8 cellular contexts compared by ENCODE assay signal in genomic region chr16:89505204-89506112, GRCh38. TPM values are rescaled to one million over a fixed set of nuclear protein-coding genes. Genes with fewer than 3 reads are reported as not detected.
DNase-seq lines count a peak whose midpoint lies in the region; ATAC-seq lines count a peak whose summit lies in the region.

No MANE protein-coding gene starts in this region.

- WGBS in urinary bladder: 44% methylated on average over 20 of the region's 20 CpGs

- no peaks in the 10 kb centered on the region for H3K36me3 ChIP-seq in urinary bladder (ENCODE audit: insufficient read depth)

- H3K4me3 ChIP-seq in urinary bladder (ENCODE audit: low read depth, low read length): no peak overlapping the region

- no peaks in the 10 kb centered on the region for H3K4me1 ChIP-seq in urinary bladder (ENCODE audit: insufficient read depth)

- intact Hi-C loops in Right ventricle myocardium superior (cut with DNase I): loop anchor here (5.0 kb wide), 1 partner anchor 173 kb away; no protein-coding TSS in a partner anchor

- peak; percentile 33 for ATAC-seq in GM18520 (IDR thresholded peaks at IDR 0.05; ENCODE audit: unreplicated experiment)
- peak; percentile 58 for ATAC-seq in HG03175 (IDR thresholded peaks at IDR 0.05; ENCODE audit: unreplicated experiment)
- peak; percentile 32 for ATAC-seq in Right ventricle myocardium superior (ENCODE audit: poor library complexity)

- DNase-seq in SHP77 treated with DMSO at 0.1 percent for 48 hours (lab: John Stamatoyannopoulos, UW) (peak; percentile 84), Right ventricle myocardium superior (peak; percentile 91), retina (peak; percentile 9), NCI-H146 (lab: John Stamatoyannopoulos, UW) (no peak)
- DNase-seq in activated naive CD4-positive, alpha-beta T cell treated with anti-CD3 and anti-CD28 coated beads, Interleukin-2, amount 50 U/mL, for 16 hours: peak; percentile 87

- peak overlapping the region; percentile 68 for H3K27ac ChIP-seq in urinary bladder (ENCODE audit: low read depth)

RNA-seq across cellular contexts. Expression of gene SPG7, which starts 2.7 kb away (rescaled TPM):
- total RNA-seq in Right ventricle myocardium superior: 108 TPM
- 77.8 TPM for total RNA-seq in urinary bladder
- 85.4 TPM for polyA plus RNA-seq in urinary bladder

RNA-seq across cellular contexts. Expression of gene ANKRD11, which starts 15.1 kb away (rescaled TPM):
- total RNA-seq in Right ventricle myocardium superior (64.9 TPM), urinary bladder (51.2 TPM)
- polyA plus RNA-seq in urinary bladder: 73.3 TPM

RNA-seq across cellular contexts. Expression of gene RPL13, which starts 55.0 kb away (rescaled TPM):
- 1,044 TPM for total RNA-seq in Right ventricle myocardium superior
- total RNA-seq in urinary bladder: 2,031 TPM
- 7,650 TPM for polyA plus RNA-seq in urinary bladder
